In genomic region chr19:679418-680286, GRCh38 we compare ENCODE assay signal across 9 cellular contexts. TPM values are rescaled to one million over a fixed set of nuclear protein-coding genes. Genes with fewer than 3 reads are reported as not detected.
DNase-seq lines count a peak whose midpoint lies in the region; ATAC-seq, FAIRE-seq and TF ChIP-seq lines count a peak whose summit lies in the region.
"Had no signal": no experiment of that assay in that cellular context is flagged by ENCODE, and none has a peak within 500 bp of the region (broad histone marks: within the 10 kb centered on the region; RNA-seq: fewer than 3 reads in every experiment).

No MANE protein-coding gene starts in this region.

- dilution Hi-C loops in endothelial cell of umbilical vein (cut with MboI; ENCODE audit: extremely low pct_ligation_motif_present, low sequenced_read_pairs): no loop called here

- no peak for TF ChIP-seq CTCF in activated B cell treated with CpG ODN at 0.5 μM for 24 hours (IDR thresholded peaks at IDR 0.05)
- TF ChIP-seq CTCF in endothelial cell of umbilical vein (IDR thresholded peaks at IDR 0.05; ENCODE audit: extremely low read depth in 1 of 2, insufficient read depth in 1 of 2, low read depth in 1 of 2, low read length in 2 of 2): no peak
- TF ChIP-seq CTCF in testis (IDR thresholded peaks at IDR 0.05): no peak

- ATAC-seq in CD4-positive, CD25-positive, alpha-beta regulatory T cell (ENCODE audit: low read depth in 2 of 2): no peak
- ATAC-seq in GM19438 (IDR thresholded peaks at IDR 0.05; ENCODE audit: low read depth, unreplicated experiment): peak; percentile 13
- ATAC-seq in activated B cell treated with CpG ODN at 0.5 μM for 24 hours (ENCODE audit: low read depth): no peak

- H3K27ac ChIP-seq in CD4-positive, CD25-positive, alpha-beta regulatory T cell (ENCODE audit: insufficient read depth, low read length, poor library complexity, severe bottlenecking): peak overlapping the region; percentile 33
- H3K27ac ChIP-seq in endothelial cell of umbilical vein (ENCODE audit: insufficient read depth, low read depth, low read length): peak overlapping the region; percentile 68
- peak overlapping the region; percentile 66 to 94 for H3K27ac ChIP-seq in testis

- DNase-seq in CD4-positive, CD25-positive, alpha-beta regulatory T cell: no peak
- DNase-seq in HK-2 (ENCODE audit: unreplicated experiment): peak; percentile 71
- peak; percentile 37 for DNase-seq in activated B cell treated with CpG ODN at 0.5 μM for 24 hours
- peak; percentile 42 for DNase-seq in endothelial cell of umbilical vein (ENCODE audit: low read depth, low spot score)
- peak; percentile 30 for DNase-seq in midbrain (lab: John Stamatoyannopoulos, UW)
- peak; percentile 67 for DNase-seq in testis
- DNase-seq in NCI-H128 (lab: John Stamatoyannopoulos, UW; ENCODE audit: unreplicated experiment): no peak

- H3K9me1 ChIP-seq in endothelial cell of umbilical vein (replicated peaks; ENCODE audit: control insufficient read depth, extremely low read depth, insufficient read depth, low read length): no peaks in the 10 kb centered on the region

- no peaks in the 10 kb centered on the region for H3K36me3 ChIP-seq in CD4-positive, CD25-positive, alpha-beta regulatory T cell (ENCODE audit: control insufficient read depth, insufficient read depth, low read length)
- H3K36me3 ChIP-seq in endothelial cell of umbilical vein (ENCODE audit: control insufficient read depth in 2 of 2, extremely low read depth in 1 of 2, insufficient read depth in 2 of 2, low read length in 2 of 2) (no peaks in the 10 kb centered on the region), testis (ENCODE audit: low read depth, missing control alignments) (no peaks in the 10 kb centered on the region)

- FAIRE-seq in endothelial cell of umbilical vein (lab: Jason Lieb, UNC): peak; percentile 79
- FAIRE-seq: TTC549 had no signal

- CTCF ChIA-PET in activated B cell treated with CpG ODN at 0.5 μM for 24 hours (lab: Charles Lee) (interaction anchor here (1.3 to 1.8 kb wide), 4 partner anchors 9 to 54 kb away, joined by 3 to 11 read pairs (median 4); partner anchors contain the start of gene RNF126), endothelial cell of umbilical vein (lab: Charles Lee) (interaction anchor here (0.9 to 2.5 kb wide), 9 partner anchors 10 to 95 kb away, joined by 3 to 12 read pairs (median 7); no protein-coding TSS in a partner anchor)

- peaks cover 14% of the 10 kb centered on the region for H3K4me1 ChIP-seq in CD4-positive, CD25-positive, alpha-beta regulatory T cell (ENCODE audit: control insufficient read depth, insufficient read depth, low read length, poor library complexity, severe bottlenecking)
- H3K4me1 ChIP-seq in endothelial cell of umbilical vein (ENCODE audit: control insufficient read depth, extremely low read depth, insufficient read depth, low read length) (peaks cover 16% of the 10 kb centered on the region), testis (peaks cover 33% of the 10 kb centered on the region)

- no peak overlapping the region for H3K4me3 ChIP-seq in CD4-positive, CD25-positive, alpha-beta regulatory T cell (ENCODE audit: low read depth, low read length)
- peak overlapping the region; percentile 32 to 55 (median 51) for H3K4me3 ChIP-seq in endothelial cell of umbilical vein (replicated peaks in 1 of 3; ENCODE audit: insufficient read depth in 1 of 3, low read depth in 1 of 3, low read length in 3 of 3)
- peak overlapping the region; percentile 61 to 76 for H3K4me3 ChIP-seq in testis

- H3K4me2 ChIP-seq in endothelial cell of umbilical vein (ENCODE audit: insufficient read depth, low read length): peak overlapping the region; percentile 66

- H2AFZ ChIP-seq in endothelial cell of umbilical vein (ENCODE audit: low read depth, low read length): peak overlapping the region; percentile 38

- no peak overlapping the region for H3K27ac Mint-ChIP-seq in CD4-positive, CD25-positive, alpha-beta regulatory T cell
- no peak overlapping the region for H3K27ac Mint-ChIP-seq in activated B cell treated with CpG ODN at 0.5 μM for 24 hours

- peak overlapping the region; percentile 79 for H3K9ac ChIP-seq in endothelial cell of umbilical vein (replicated peaks; ENCODE audit: extremely low read depth, insufficient read depth, low read length)

- no peaks in the 10 kb centered on the region for H3K9me3 Mint-ChIP-seq in CD4-positive, CD25-positive, alpha-beta regulatory T cell
- H3K9me3 Mint-ChIP-seq in activated B cell treated with CpG ODN at 0.5 μM for 24 hours: no peaks in the 10 kb centered on the region

- POLR2A ChIA-PET in activated B cell treated with CpG ODN at 0.5 μM for 24 hours (lab: Charles Lee) (interaction anchor here (0.6 to 3.3 kb wide), 6 partner anchors 11 to 226 kb away, joined by 3 to 29 read pairs (median 6); partner anchors contain the start of genes POLRMT, PTBP1 and RNF126), endothelial cell of umbilical vein (lab: Charles Lee) (interaction anchor here (0.6 kb wide), 1 partner anchor 17 kb away, joined by 3 read pairs; the partner anchor contains the start of gene RNF126)

- no peaks in the 10 kb centered on the region for H3K27me3 ChIP-seq in CD4-positive, CD25-positive, alpha-beta regulatory T cell (ENCODE audit: control insufficient read depth, insufficient read depth, low read length)
- H3K27me3 ChIP-seq in endothelial cell of umbilical vein (ENCODE audit: control insufficient read depth in 2 of 2, insufficient read depth in 2 of 2, low read length in 2 of 2): no peaks in the 10 kb centered on the region
- H3K27me3 ChIP-seq in testis: no peaks in the 10 kb centered on the region

- peaks cover 7% of the 10 kb centered on the region for H3K27me3 Mint-ChIP-seq in CD4-positive, CD25-positive, alpha-beta regulatory T cell
- H3K27me3 Mint-ChIP-seq in activated B cell treated with CpG ODN at 0.5 μM for 24 hours: peaks cover 11% of the 10 kb centered on the region

- H3K79me2 ChIP-seq in endothelial cell of umbilical vein (ENCODE audit: control insufficient read depth, insufficient read depth, low read length): peaks cover 12% of the 10 kb centered on the region

- WGBS in testis, 2 donors: 5 to 17% methylated on average over 6 to 55 of the region's 69 CpGs

- peak overlapping the region; percentile 47 to 92 (median 84) for H3K4me3 Mint-ChIP-seq in CD4-positive, CD25-positive, alpha-beta regulatory T cell
- peak overlapping the region; percentile 75 for H3K4me3 Mint-ChIP-seq in activated B cell treated with CpG ODN at 0.5 μM for 24 hours

- no TSS peak for BruUV-seq in endothelial cell of umbilical vein (replicated peaks; lab: Mats Ljungman, UMichigan)

- H3K36me3 Mint-ChIP-seq in CD4-positive, CD25-positive, alpha-beta regulatory T cell: no peaks in the 10 kb centered on the region
- peaks cover 1% of the 10 kb centered on the region for H3K36me3 Mint-ChIP-seq in activated B cell treated with CpG ODN at 0.5 μM for 24 hours (ENCODE audit: low read depth)

- intact Hi-C loops in activated B cell treated with CpG ODN at 0.5 μM for 24 hours (cut with micrococcal nuclease) (loop anchor here (1.0 to 10.0 kb wide), 7 partner anchors 16 to 725 kb away; partner anchors contain the start of genes BSG, DAZAP1, GAMT and POLRMT), endothelial cell of umbilical vein (cut with micrococcal nuclease) (loop anchor here (1.0 kb wide), 3 partner anchors 16 to 49 kb away; partner anchors contain the start of gene RNF126), testis (cut with DNase I; ENCODE audit: low total_unique reads) (no loop called here)

- TF ChIP-seq POLR2A in endothelial cell of umbilical vein (IDR thresholded peaks at IDR 0.05; ENCODE audit: low read depth, low read length) (no peak), testis (IDR thresholded peaks at IDR 0.05) (no peak)

- peaks cover 0 to 14% (median 0%) of the 10 kb centered on the region in 4 donors for H3K4me1 Mint-ChIP-seq in CD4-positive, CD25-positive, alpha-beta regulatory T cell
- H3K4me1 Mint-ChIP-seq in activated B cell treated with CpG ODN at 0.5 μM for 24 hours: peaks cover 16% of the 10 kb centered on the region

- H3K9me3 ChIP-seq in CD4-positive, CD25-positive, alpha-beta regulatory T cell (ENCODE audit: control insufficient read depth in 2 of 2, low read length in 2 of 2): no peaks in the 10 kb centered on the region
- H3K9me3 ChIP-seq in endothelial cell of umbilical vein (replicated peaks; ENCODE audit: control insufficient read depth, insufficient read depth, low read length) (no peaks in the 10 kb centered on the region), testis (no peaks in the 10 kb centered on the region)

- H4K20me1 ChIP-seq in endothelial cell of umbilical vein (replicated peaks; ENCODE audit: control insufficient read depth, extremely low read depth, insufficient read depth, low read length): no peaks in the 10 kb centered on the region

RNA-seq across cellular contexts. Expression of gene FSTL3, which starts 3.5 kb away (rescaled TPM):
- total RNA-seq in CD4-positive, CD25-positive, alpha-beta regulatory T cell: 0.64 TPM
- 1 to 10 TPM in 1 of 4 donors, under 1 TPM in 3; 0.55 to 2.1 (median 0.71) TPM for polyA plus RNA-seq in CD4-positive, CD25-positive, alpha-beta regulatory T cell
- total RNA-seq in activated B cell treated with CpG ODN at 0.5 μM for 24 hours (2.1 and 2.2 TPM in 2 replicates), endothelial cell of umbilical vein (19.9 and 30.3 TPM in 2 replicates), testis (100 to 1,000 TPM; 343 to 397 TPM)
- polyA plus RNA-seq in endothelial cell of umbilical vein (45.2 and 70.7 TPM in 2 replicates), testis (ENCODE audit: insufficient read depth, low read depth, low replicate concordance) (98.6 TPM)
- 23.1 and 28.2 TPM in 2 replicates for polyA plus RNA-seq in endothelial cell of umbilical vein (2011; cell fraction: cytosol; rRNA removed)
- 43.7 and 57.4 TPM in 2 replicates for polyA plus RNA-seq in endothelial cell of umbilical vein (2011; cell fraction: nucleus; rRNA removed)
- polyA plus RNA-seq in endothelial cell of umbilical vein (2012): 27.8 and 50.7 TPM in 2 replicates
- polyA minus RNA-seq in endothelial cell of umbilical vein: 14.0 and 17.2 TPM in 2 replicates
- polyA minus RNA-seq in endothelial cell of umbilical vein (2011; cell fraction: cytosol; rRNA and poly(A)+ RNA removed): 102 TPM
- 5.0 and 10.4 TPM in 2 replicates for polyA minus RNA-seq in endothelial cell of umbilical vein (2011; cell fraction: nucleus; rRNA and poly(A)+ RNA removed)

RNA-seq across cellular contexts. Expression of gene PRSS57, which starts 15.6 kb away (rescaled TPM):
- total RNA-seq in CD4-positive, CD25-positive, alpha-beta regulatory T cell: 3.3 TPM
- polyA plus RNA-seq in CD4-positive, CD25-positive, alpha-beta regulatory T cell: not detected
- total RNA-seq in activated B cell treated with CpG ODN at 0.5 μM for 24 hours (not detected in 2 replicates), endothelial cell of umbilical vein (not detected in 2 replicates), testis (not detected)
- polyA plus RNA-seq in endothelial cell of umbilical vein (not detected in 2 replicates), testis (ENCODE audit: insufficient read depth, low read depth, low replicate concordance) (not detected)
- not detected in 2 replicates for polyA plus RNA-seq in endothelial cell of umbilical vein (2011; cell fraction: cytosol; rRNA removed)
- polyA plus RNA-seq in endothelial cell of umbilical vein (2011; cell fraction: nucleus; rRNA removed): not detected in 2 replicates
- not detected in 2 replicates for polyA plus RNA-seq in endothelial cell of umbilical vein (2012)
- polyA minus RNA-seq in endothelial cell of umbilical vein: not detected in 2 replicates
- not detected for polyA minus RNA-seq in endothelial cell of umbilical vein (2011; cell fraction: cytosol; rRNA and poly(A)+ RNA removed)
- not detected in 2 replicates for polyA minus RNA-seq in endothelial cell of umbilical vein (2011; cell fraction: nucleus; rRNA and poly(A)+ RNA removed)

RNA-seq across cellular contexts. Expression of gene RNF126, which starts 16.6 kb away (rescaled TPM):
- total RNA-seq in CD4-positive, CD25-positive, alpha-beta regulatory T cell: 124 TPM
- 10 to 100 TPM; 57.2 to 80.8 (median 76.9) TPM for polyA plus RNA-seq in CD4-positive, CD25-positive, alpha-beta regulatory T cell
- total RNA-seq in activated B cell treated with CpG ODN at 0.5 μM for 24 hours (75.9 and 82.7 TPM in 2 replicates), endothelial cell of umbilical vein (58.4 and 61.3 TPM in 2 replicates), testis (100 to 1,000 TPM; 148 to 158 TPM)
- polyA plus RNA-seq in endothelial cell of umbilical vein (19.2 and 20.5 TPM in 2 replicates), testis (ENCODE audit: insufficient read depth, low read depth, low replicate concordance) (107 TPM)
- 18.8 and 27.0 TPM in 2 replicates for polyA plus RNA-seq in endothelial cell of umbilical vein (2011; cell fraction: cytosol; rRNA removed)
- polyA plus RNA-seq in endothelial cell of umbilical vein (2011; cell fraction: nucleus; rRNA removed): 20.9 and 24.6 TPM in 2 replicates
- 35.7 and 49.8 TPM in 2 replicates for polyA plus RNA-seq in endothelial cell of umbilical vein (2012)
- 6.4 and 7.9 TPM in 2 replicates for polyA minus RNA-seq in endothelial cell of umbilical vein
- polyA minus RNA-seq in endothelial cell of umbilical vein (2011; cell fraction: cytosol; rRNA and poly(A)+ RNA removed): 23.1 TPM
- polyA minus RNA-seq in endothelial cell of umbilical vein (2011; cell fraction: nucleus; rRNA and poly(A)+ RNA removed): 7.1 and 16.3 TPM in 2 replicates

RNA-seq across cellular contexts. Expression of gene PALM, which starts 29.1 kb away (rescaled TPM):
- total RNA-seq in CD4-positive, CD25-positive, alpha-beta regulatory T cell: not detected
- polyA plus RNA-seq in CD4-positive, CD25-positive, alpha-beta regulatory T cell: not detected
- total RNA-seq in activated B cell treated with CpG ODN at 0.5 μM for 24 hours (not detected in 2 replicates), endothelial cell of umbilical vein (24.2 and 31.8 TPM in 2 replicates), testis (10 to 100 TPM; 35.5 to 47.8 TPM)
- polyA plus RNA-seq in endothelial cell of umbilical vein (3.9 and 5.7 TPM in 2 replicates), testis (ENCODE audit: insufficient read depth, low read depth, low replicate concordance) (46.4 TPM)
- polyA plus RNA-seq in endothelial cell of umbilical vein (2011; cell fraction: cytosol; rRNA removed): 1.7 and 3.4 TPM in 2 replicates
- polyA plus RNA-seq in endothelial cell of umbilical vein (2011; cell fraction: nucleus; rRNA removed): 3.1 and 3.2 TPM in 2 replicates
- polyA plus RNA-seq in endothelial cell of umbilical vein (2012): 2.2 and 6.7 TPM in 2 replicates
- 2.2 and 2.5 TPM in 2 replicates for polyA minus RNA-seq in endothelial cell of umbilical vein
- polyA minus RNA-seq in endothelial cell of umbilical vein (2011; cell fraction: cytosol; rRNA and poly(A)+ RNA removed): 2.5 TPM
- polyA minus RNA-seq in endothelial cell of umbilical vein (2011; cell fraction: nucleus; rRNA and poly(A)+ RNA removed): 0.72 and 2.0 TPM in 2 replicates

RNA-seq across cellular contexts. Expression of gene FGF22, which starts 40.0 kb away (rescaled TPM):
- 0.81 TPM for total RNA-seq in CD4-positive, CD25-positive, alpha-beta regulatory T cell
- under 1 TPM in 1 of 4 donors, not detected in 3; 0.17 TPM for polyA plus RNA-seq in CD4-positive, CD25-positive, alpha-beta regulatory T cell
- total RNA-seq in activated B cell treated with CpG ODN at 0.5 μM for 24 hours: 0.64 and 0.73 TPM in 2 replicates
- total RNA-seq in endothelial cell of umbilical vein: not detected in 2 replicates
- 0.06 and 0.07 TPM in 2 replicates for polyA plus RNA-seq in endothelial cell of umbilical vein
- not detected in 2 replicates for polyA plus RNA-seq in endothelial cell of umbilical vein (2011; cell fraction: cytosol; rRNA removed)
- 0.16 TPM in 1 of 2 replicates, not detected in the other for polyA plus RNA-seq in endothelial cell of umbilical vein (2011; cell fraction: nucleus; rRNA removed)
- not detected in 2 replicates for polyA plus RNA-seq in endothelial cell of umbilical vein (2012)
- not detected in 2 replicates for polyA minus RNA-seq in endothelial cell of umbilical vein
- not detected for polyA minus RNA-seq in endothelial cell of umbilical vein (2011; cell fraction: cytosol; rRNA and poly(A)+ RNA removed)
- not detected in 2 replicates for polyA minus RNA-seq in endothelial cell of umbilical vein (2011; cell fraction: nucleus; rRNA and poly(A)+ RNA removed)
- total RNA-seq in testis: 1 to 10 TPM; 1.8 to 3.1 TPM
- 2.6 TPM for polyA plus RNA-seq in testis (ENCODE audit: insufficient read depth, low read depth, low replicate concordance)

Comparison
In these comparisons a context has a peak if more than half of its experiments do, and no peak if none do; other contexts are left out.
1. DNase-seq: peak in HK-2 (single experiment), activated B cell treated with CpG ODN at 0.5 μM for 24 hours (single experiment), endothelial cell of umbilical vein (single experiment), midbrain (single experiment) and testis (single experiment); none in CD4-positive, CD25-positive, alpha-beta regulatory T cell (0 of 3) and NCI-H128 (single experiment).
2. RNA of gene FSTL3, which starts 3.5 kb away (total RNA-seq): 343 to 397 TPM in testis; 19.9 to 30.3 TPM in endothelial cell of umbilical vein, 2.1 to 2.2 TPM in activated B cell treated with CpG ODN at 0.5 μM for 24 hours and 0.64 TPM in CD4-positive, CD25-positive, alpha-beta regulatory T cell (single experiment); every median in the first group is over 10 times any median in the second.
3. Peak in every context shown above with its lines, with median percentiles within 50 percentile points of each other: H3K27ac ChIP-seq.